In the genomic region with DNA sequence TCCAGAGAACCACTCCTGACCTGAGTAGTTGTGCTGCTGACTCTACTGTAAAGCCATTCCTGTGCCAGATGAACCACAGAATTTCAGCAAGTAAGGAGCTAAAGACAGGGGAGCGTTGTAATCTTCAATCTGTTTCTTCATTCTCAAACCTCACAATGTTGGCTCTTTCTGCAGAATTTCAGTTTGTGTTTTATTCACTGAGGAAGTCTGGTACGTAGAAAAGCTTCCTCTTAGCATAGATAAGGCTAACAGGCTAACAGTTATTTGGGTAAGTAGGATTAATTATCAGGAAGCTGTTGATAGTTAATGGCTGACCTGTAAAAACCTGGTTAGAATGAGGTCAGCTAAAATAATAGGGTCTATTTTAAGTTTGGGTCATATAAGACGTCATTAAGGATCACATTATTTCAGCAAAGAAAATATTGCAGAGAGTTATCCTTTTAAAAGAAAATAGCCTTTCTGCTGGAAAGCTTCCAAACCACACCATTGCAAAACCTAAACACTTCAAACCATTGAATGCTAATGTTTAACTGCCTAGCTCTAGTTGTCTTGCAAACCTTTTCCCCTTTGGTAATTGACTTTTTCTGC, we compare ENCODE assay signal across 9 cellular contexts. TPM values are rescaled to one million over a fixed set of nuclear protein-coding genes. Genes with fewer than 3 reads are reported as not detected.
DNase-seq lines count a peak whose midpoint lies in the region; ATAC-seq, FAIRE-seq and TF ChIP-seq lines count a peak whose summit lies in the region.
"Had no signal": no experiment of that assay in that cellular context is flagged by ENCODE, and none has a peak within 500 bp of the region (broad histone marks: within the 10 kb centered on the region; RNA-seq: fewer than 3 reads in every experiment).

No MANE protein-coding gene starts in this region.

- TF ChIP-seq CTCF in GM13977 (IDR thresholded peaks at IDR 0.05; ENCODE audit: extremely low read depth, insufficient read depth, missing control alignments) (no peak), WERI-Rb-1 (IDR thresholded peaks at IDR 0.05; ENCODE audit: low read depth, low read length) (no peak)

- peak; percentile 77 for FAIRE-seq in G401.6 (lab: Jason Lieb, UNC)
- peak; percentile 88 for FAIRE-seq in islet of Langerhans (lab: Jason Lieb, UNC)
- FAIRE-seq: K562 had no signal

- peak; percentile 93 for DNase-seq in SK-MEL-5 (ENCODE audit: low read depth, low spot score)
- DNase-seq in GM13977 (ENCODE audit: low spot score): no peak
- no peak for DNase-seq in WERI-Rb-1
- DNase-seq in SHP77 (lab: John Stamatoyannopoulos, UW): no peak
- no peak for DNase-seq in activated T-cell treated with anti-CD3 and anti-CD28 coated beads, Interleukin-2, amount 50 U/mL, for 1 hour

- peak; percentile 61 for ATAC-seq in HG03064 (IDR thresholded peaks at IDR 0.05; ENCODE audit: low read depth, unreplicated experiment)
- ATAC-seq: K562 had no signal

- in situ Hi-C loops in SK-MEL-5 (cut with HindIII; ENCODE audit: low pct_unique_long_range_greater_than_20kb, low sequenced_read_pairs) (no loop called here), GM13977 (cut with MboI; ENCODE audit: low pct_unique_long_range_greater_than_20kb, low sequenced_read_pairs, unreplicated experiment) (no loop called here)

- H3K9me3 ChIP-seq in WERI-Rb-1 (ENCODE audit: severe bottlenecking): no peaks in the 10 kb centered on the region

- H3K4me3 ChIP-seq in WERI-Rb-1 (ENCODE audit: low read depth, low read length): no peak overlapping the region
- H3K4me3 ChIP-seq: K562 had no signal

- H3K27ac ChIP-seq in WERI-Rb-1: no peak overlapping the region

- no peaks in the 10 kb centered on the region for H3K27me3 ChIP-seq in WERI-Rb-1 (ENCODE audit: insufficient read depth, low read depth, severe bottlenecking)

- H3K36me3 ChIP-seq in WERI-Rb-1: no peaks in the 10 kb centered on the region

RNA-seq across cellular contexts. Expression of gene TENT5A, which starts 14.1 kb away (rescaled TPM):
- total RNA-seq in SK-MEL-5 (2014; rRNA removed; shearing (Covaris generic)): 38.8 and 39.1 TPM in 2 replicates
- polyA plus RNA-seq in SK-MEL-5 (2015; cell fraction: cytosol; rRNA removed): 18.0 and 22.3 TPM in 2 replicates
- polyA plus RNA-seq in SK-MEL-5 (2015; cell fraction: nucleus; rRNA removed): 38.9 and 44.8 TPM in 2 replicates
